In genomic region chr1:161624610-161625009, GRCh38 we compare ENCODE assay signal across 6 cellular contexts. TPM values are rescaled to one million over a fixed set of nuclear protein-coding genes. Genes with fewer than 3 reads are reported as not detected.
"Had no signal": no experiment of that assay in that cellular context is flagged by ENCODE, and none has a peak within 500 bp of the region (broad histone marks: within the 10 kb centered on the region; RNA-seq: fewer than 3 reads in every experiment).

No MANE protein-coding gene starts in this region.

RNA-seq across cellular contexts. Expression of gene FCGR3B, which starts 6.4 kb away (rescaled TPM):
- total RNA-seq: HepG2, HT1080, IMR-90, PC-3, SK-MEL-5 had no signal

RNA-seq across cellular contexts. Expression of gene FCGR2B, which starts 38.3 kb away (rescaled TPM):
- total RNA-seq: HepG2, IMR-90, M059J, PC-3 had no signal
